Comparison of ENCODE assay signal across 1 cellular context in genomic region chr10:94403034-94403822, GRCh38.
TF ChIP-seq lines count a peak whose summit lies in the region.

No MANE protein-coding gene starts in this region.

TF ChIP-seq in Ishikawa, 13 proteins besides CTCF, POLR2A, EP300 and RAD21 (continued from another document):
- TF ChIP-seq REST (IDR thresholded peaks at IDR 0.05; ENCODE audit: low read depth), result peak; percentile 16; the same call in 1 of the 2 replicates
